In genomic region chr18:77821892-77822291, GRCh38 we compare ENCODE assay signal across 25 cellular contexts.
"Had no signal": no experiment of that assay in that cellular context is flagged by ENCODE, and none has a peak within 500 bp of the region (broad histone marks: within the 10 kb centered on the region; RNA-seq: fewer than 3 reads in every experiment).

No MANE protein-coding gene starts in this region.

- H3K4me1 ChIP-seq: stomach, suprapubic skin, testis, thyroid gland, tibial artery, transverse colon, upper lobe of left lung, upper lobe of right lung, uterus, vagina had no signal

- ATAC-seq: stimulated activated effector memory CD8-positive, alpha-beta T cell treated with anti-CD3 and anti-CD28 coated beads, Interleukin-12 subunit alpha, Interleukin-12 subunit beta, amount 100 ng/mL, for 72 hours; stimulated activated naive CD8-positive, alpha-beta T cell treated with anti-CD3 and anti-CD28 coated beads, Interleukin-15, amount 100 ng/mL, for 72 hours; stimulated activated naive CD8-positive, alpha-beta T cell treated with anti-CD3 and anti-CD28 coated beads, Interleukin-15, Interleukin-2, amounts not matched to agents 100 U/mL and 50 U/mL, for 24 hours; upper lobe of right lung had no signal

- H3K36me3 ChIP-seq: stomach, suprapubic skin, thoracic aorta, thyroid gland, tibial artery, tibial nerve, transverse colon, upper lobe of left lung, upper lobe of right lung, uterus, vagina had no signal

- H3K27me3 ChIP-seq: stomach, suprapubic skin, testis, thyroid gland, tibial artery, tibial nerve, transverse colon, upper lobe of left lung, upper lobe of right lung, uterus, vagina had no signal

- DNase-seq: stimulated activated CD4-positive, alpha-beta T cell treated with anti-CD3 and anti-CD28 coated beads, Interleukin-2, amount 100 ng/mL, for 48 hours; stimulated activated CD4-positive, alpha-beta T cell treated with anti-CD3 and anti-CD28 coated beads, Interleukin-4, amount 100 ng/mL, for 1 hour; stimulated activated CD4-positive, alpha-beta T cell treated with anti-CD3 and anti-CD28 coated beads, Interleukin-4, amount 100 ng/mL, for 24 hours; stimulated activated CD4-positive, alpha-beta T cell treated with anti-CD3 and anti-CD28 coated beads, Interleukin-4, amount 100 ng/mL, for 4 hours; stimulated activated CD8-positive, alpha-beta memory T cell treated with anti-CD3 and anti-CD28 coated beads, Interleukin-4, amount 100 ng/mL, for 48 hours; stimulated activated naive B cell treated with anti-CD40 and anti-IgM and Interleukin-4, amounts not matched to agents 10 μg/mL and 1 μg/mL and 100 μg/mL, for 72 hours; stimulated activated naive CD4-positive, alpha-beta T cell; stimulated activated naive CD4-positive, alpha-beta T cell treated with Interleukin-2 at 50 U/mL for 16 hours; stimulated activated naive CD8-positive, alpha-beta T cell treated with anti-CD3 and anti-CD28 coated beads, Interleukin-15, amount 100 ng/mL, for 72 hours; stimulated activated naive CD8-positive, alpha-beta T cell treated with anti-CD3 and anti-CD28 coated beads, Interleukin-15, Interleukin-2, amounts not matched to agents 100 U/mL and 50 U/mL, for 24 hours; stomach; substantia nigra; testis; thyroid gland; tibial artery; transverse colon; trophoblast cell; upper lobe of left lung; upper lobe of right lung; uterus had no signal

- H3K4me3 ChIP-seq: stomach, suprapubic skin, testis, thoracic aorta, thyroid gland, tibial artery, tibial nerve, transverse colon, upper lobe of left lung, upper lobe of right lung, uterus, vagina had no signal

- H3K9me3 ChIP-seq: suprapubic skin, testis, thoracic aorta, thyroid gland, tibial nerve, transverse colon, upper lobe of left lung, upper lobe of right lung, uterus, vagina had no signal

- H3K27ac ChIP-seq: stomach, suprapubic skin, testis, thoracic aorta, thyroid gland, tibial artery, tibial nerve, transverse colon, upper lobe of right lung, uterus, vagina had no signal
